ENCODE assay signal across 3 cellular contexts in the genomic region with DNA sequence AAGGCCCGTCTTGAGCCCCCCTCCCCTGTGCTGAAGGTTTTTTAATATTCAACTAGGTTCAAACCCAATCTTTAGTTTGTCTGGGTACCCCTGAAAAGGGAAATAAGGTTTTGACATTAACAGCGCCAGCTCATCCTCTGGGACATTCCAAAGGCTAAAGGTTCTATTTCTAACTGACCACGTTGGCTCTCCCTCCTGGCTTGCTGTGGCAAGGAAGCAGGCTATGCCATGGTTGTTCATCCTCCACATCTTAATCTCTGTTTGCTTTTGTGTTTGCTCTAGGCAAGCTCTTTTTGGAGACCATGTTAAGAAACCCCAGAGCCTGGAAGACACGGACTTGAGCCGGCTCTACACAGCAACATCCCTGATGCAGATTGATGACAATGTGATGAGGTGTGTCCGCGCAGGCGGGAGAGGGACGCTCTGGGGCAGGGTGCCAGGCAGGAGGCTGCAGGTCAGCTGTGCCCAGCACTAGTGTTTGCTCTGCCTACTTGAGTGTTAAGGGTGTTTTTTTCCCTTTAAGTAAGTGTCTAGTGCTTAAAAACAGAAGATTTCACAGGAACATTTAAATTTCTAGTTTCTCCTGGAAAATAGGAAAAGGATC.
TF ChIP-seq lines count a peak whose summit lies in the region.

No MANE protein-coding gene starts in this region.

TF ChIP-seq in liver, 16 proteins besides CTCF, POLR2A, EP300 and RAD21:
- TF ChIP-seq FOXA2 (IDR thresholded peaks at IDR 0.05) (no peak), HNF4A (conservative IDR thresholded peaks at IDR 0.05) (peak; percentile 52 to 59), EGR1 (IDR thresholded peaks at IDR 0.05; ENCODE audit: low read depth in 2 of 2) (no peak), SP1 (IDR thresholded peaks at IDR 0.05) (peak; percentile 12)
- TF ChIP-seq, protein P1, sequence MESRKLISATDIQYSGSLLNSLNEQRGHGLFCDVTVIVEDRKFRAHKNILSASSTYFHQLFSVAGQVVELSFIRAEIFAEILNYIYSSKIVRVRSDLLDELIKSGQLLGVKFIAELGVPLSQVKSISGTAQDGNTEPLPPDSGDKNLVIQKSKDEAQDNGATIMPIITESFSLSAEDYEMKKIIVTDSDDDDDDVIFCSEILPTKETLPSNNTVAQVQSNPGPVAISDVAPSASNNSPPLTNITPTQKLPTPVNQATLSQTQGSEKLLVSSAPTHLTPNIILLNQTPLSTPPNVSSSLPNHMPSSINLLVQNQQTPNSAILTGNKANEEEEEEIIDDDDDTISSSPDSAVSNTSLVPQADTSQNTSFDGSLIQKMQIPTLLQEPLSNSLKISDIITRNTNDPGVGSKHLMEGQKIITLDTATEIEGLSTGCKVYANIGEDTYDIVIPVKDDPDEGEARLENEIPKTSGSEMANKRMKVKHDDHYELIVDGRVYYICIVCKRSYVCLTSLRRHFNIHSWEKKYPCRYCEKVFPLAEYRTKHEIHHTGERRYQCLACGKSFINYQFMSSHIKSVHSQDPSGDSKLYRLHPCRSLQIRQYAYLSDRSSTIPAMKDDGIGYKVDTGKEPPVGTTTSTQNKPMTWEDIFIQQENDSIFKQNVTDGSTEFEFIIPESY (IDR thresholded peaks at IDR 0.05), result no peak

TF ChIP-seq in HepG2, 621 proteins besides CTCF, POLR2A, EP300 and RAD21 (continues in another document):
- TF ChIP-seq ETV5 (CRISPR knock-in tag; IDR thresholded peaks at IDR 0.05; ENCODE audit: borderline replicate concordance), result no peak
- TF ChIP-seq KDM5A (IDR thresholded peaks at IDR 0.05; ENCODE audit: borderline replicate concordance, low read length), result no peak
- no peak for TF ChIP-seq REXO4 (CRISPR knock-in tag; IDR thresholded peaks at IDR 0.05; ENCODE audit: borderline replicate concordance)
- no peak for TF ChIP-seq ARNTL (CRISPR knock-in tag; IDR thresholded peaks at IDR 0.05)
- TF ChIP-seq, protein P2, sequence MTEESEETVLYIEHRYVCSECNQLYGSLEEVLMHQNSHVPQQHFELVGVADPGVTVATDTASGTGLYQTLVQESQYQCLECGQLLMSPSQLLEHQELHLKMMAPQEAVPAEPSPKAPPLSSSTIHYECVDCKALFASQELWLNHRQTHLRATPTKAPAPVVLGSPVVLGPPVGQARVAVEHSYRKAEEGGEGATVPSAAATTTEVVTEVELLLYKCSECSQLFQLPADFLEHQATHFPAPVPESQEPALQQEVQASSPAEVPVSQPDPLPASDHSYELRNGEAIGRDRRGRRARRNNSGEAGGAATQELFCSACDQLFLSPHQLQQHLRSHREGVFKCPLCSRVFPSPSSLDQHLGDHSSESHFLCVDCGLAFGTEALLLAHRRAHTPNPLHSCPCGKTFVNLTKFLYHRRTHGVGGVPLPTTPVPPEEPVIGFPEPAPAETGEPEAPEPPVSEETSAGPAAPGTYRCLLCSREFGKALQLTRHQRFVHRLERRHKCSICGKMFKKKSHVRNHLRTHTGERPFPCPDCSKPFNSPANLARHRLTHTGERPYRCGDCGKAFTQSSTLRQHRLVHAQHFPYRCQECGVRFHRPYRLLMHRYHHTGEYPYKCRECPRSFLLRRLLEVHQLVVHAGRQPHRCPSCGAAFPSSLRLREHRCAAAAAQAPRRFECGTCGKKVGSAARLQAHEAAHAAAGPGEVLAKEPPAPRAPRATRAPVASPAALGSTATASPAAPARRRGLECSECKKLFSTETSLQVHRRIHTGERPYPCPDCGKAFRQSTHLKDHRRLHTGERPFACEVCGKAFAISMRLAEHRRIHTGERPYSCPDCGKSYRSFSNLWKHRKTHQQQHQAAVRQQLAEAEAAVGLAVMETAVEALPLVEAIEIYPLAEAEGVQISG (CRISPR knock-in tag; IDR thresholded peaks at IDR 0.05), result no peak
- no peak for TF ChIP-seq ZNF569 (CRISPR knock-in tag; IDR thresholded peaks at IDR 0.05; ENCODE audit: borderline replicate concordance)
- no peak for TF ChIP-seq U2AF1 (optimal IDR thresholded peaks at IDR 0.05; ENCODE audit: low read depth, low read length)
- TF ChIP-seq CHD2 (IDR thresholded peaks at IDR 0.05; ENCODE audit: low read depth, low read length), result no peak
- TF ChIP-seq, protein P3, sequence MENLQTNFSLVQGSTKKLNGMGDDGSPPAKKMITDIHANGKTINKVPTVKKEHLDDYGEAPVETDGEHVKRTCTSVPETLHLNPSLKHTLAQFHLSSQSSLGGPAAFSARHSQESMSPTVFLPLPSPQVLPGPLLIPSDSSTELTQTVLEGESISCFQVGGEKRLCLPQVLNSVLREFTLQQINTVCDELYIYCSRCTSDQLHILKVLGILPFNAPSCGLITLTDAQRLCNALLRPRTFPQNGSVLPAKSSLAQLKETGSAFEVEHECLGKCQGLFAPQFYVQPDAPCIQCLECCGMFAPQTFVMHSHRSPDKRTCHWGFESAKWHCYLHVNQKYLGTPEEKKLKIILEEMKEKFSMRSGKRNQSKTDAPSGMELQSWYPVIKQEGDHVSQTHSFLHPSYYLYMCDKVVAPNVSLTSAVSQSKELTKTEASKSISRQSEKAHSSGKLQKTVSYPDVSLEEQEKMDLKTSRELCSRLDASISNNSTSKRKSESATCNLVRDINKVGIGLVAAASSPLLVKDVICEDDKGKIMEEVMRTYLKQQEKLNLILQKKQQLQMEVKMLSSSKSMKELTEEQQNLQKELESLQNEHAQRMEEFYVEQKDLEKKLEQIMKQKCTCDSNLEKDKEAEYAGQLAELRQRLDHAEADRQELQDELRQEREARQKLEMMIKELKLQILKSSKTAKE (CRISPR knock-in tag; IDR thresholded peaks at IDR 0.05; ENCODE audit: borderline replicate concordance), result no peak
- TF ChIP-seq, protein P4, sequence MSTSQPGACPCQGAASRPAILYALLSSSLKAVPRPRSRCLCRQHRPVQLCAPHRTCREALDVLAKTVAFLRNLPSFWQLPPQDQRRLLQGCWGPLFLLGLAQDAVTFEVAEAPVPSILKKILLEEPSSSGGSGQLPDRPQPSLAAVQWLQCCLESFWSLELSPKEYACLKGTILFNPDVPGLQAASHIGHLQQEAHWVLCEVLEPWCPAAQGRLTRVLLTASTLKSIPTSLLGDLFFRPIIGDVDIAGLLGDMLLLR (CRISPR knock-in tag; IDR thresholded peaks at IDR 0.05), result no peak
- no peak for TF ChIP-seq ZNF558 (CRISPR knock-in tag; IDR thresholded peaks at IDR 0.05; ENCODE audit: borderline replicate concordance)
- TF ChIP-seq ZNF564 (CRISPR knock-in tag; IDR thresholded peaks at IDR 0.05), result no peak
- TF ChIP-seq ZNF761 (CRISPR knock-in tag; conservative IDR thresholded peaks at IDR 0.05), result no peak

TF ChIP-seq in WTC11, 78 proteins besides CTCF, POLR2A, EP300 and RAD21:
- no peak for TF ChIP-seq HMGA2 (CRISPR knock-in tag; IDR thresholded peaks at IDR 0.05)
- TF ChIP-seq, protein P5, sequence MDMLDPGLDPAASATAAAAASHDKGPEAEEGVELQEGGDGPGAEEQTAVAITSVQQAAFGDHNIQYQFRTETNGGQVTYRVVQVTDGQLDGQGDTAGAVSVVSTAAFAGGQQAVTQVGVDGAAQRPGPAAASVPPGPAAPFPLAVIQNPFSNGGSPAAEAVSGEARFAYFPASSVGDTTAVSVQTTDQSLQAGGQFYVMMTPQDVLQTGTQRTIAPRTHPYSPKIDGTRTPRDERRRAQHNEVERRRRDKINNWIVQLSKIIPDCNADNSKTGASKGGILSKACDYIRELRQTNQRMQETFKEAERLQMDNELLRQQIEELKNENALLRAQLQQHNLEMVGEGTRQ (CRISPR knock-in tag; IDR thresholded peaks at IDR 0.05), result no peak
- TF ChIP-seq, protein P6, sequence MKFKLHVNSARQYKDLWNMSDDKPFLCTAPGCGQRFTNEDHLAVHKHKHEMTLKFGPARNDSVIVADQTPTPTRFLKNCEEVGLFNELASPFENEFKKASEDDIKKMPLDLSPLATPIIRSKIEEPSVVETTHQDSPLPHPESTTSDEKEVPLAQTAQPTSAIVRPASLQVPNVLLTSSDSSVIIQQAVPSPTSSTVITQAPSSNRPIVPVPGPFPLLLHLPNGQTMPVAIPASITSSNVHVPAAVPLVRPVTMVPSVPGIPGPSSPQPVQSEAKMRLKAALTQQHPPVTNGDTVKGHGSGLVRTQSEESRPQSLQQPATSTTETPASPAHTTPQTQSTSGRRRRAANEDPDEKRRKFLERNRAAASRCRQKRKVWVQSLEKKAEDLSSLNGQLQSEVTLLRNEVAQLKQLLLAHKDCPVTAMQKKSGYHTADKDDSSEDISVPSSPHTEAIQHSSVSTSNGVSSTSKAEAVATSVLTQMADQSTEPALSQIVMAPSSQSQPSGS (CRISPR knock-in tag; IDR thresholded peaks at IDR 0.05; ENCODE audit: borderline replicate concordance, low read depth), result no peak
- TF ChIP-seq, protein P7, sequence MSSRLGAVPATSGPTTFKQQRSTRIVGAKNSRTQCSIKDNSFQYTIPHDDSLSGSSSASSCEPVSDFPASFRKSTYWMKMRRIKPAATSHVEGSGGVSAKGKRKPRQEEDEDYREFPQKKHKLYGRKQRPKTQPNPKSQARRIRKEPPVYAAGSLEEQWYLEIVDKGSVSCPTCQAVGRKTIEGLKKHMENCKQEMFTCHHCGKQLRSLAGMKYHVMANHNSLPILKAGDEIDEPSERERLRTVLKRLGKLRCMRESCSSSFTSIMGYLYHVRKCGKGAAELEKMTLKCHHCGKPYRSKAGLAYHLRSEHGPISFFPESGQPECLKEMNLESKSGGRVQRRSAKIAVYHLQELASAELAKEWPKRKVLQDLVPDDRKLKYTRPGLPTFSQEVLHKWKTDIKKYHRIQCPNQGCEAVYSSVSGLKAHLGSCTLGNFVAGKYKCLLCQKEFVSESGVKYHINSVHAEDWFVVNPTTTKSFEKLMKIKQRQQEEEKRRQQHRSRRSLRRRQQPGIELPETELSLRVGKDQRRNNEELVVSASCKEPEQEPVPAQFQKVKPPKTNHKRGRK (CRISPR knock-in tag; IDR thresholded peaks at IDR 0.05; ENCODE audit: borderline replicate concordance), result no peak
- no peak for TF ChIP-seq NR2C2 (CRISPR knock-in tag; IDR thresholded peaks at IDR 0.05)
- TF ChIP-seq ATF1 (CRISPR knock-in tag; IDR thresholded peaks at IDR 0.05), result no peak
- TF ChIP-seq ZNF219 (CRISPR knock-in tag; IDR thresholded peaks at IDR 0.05; ENCODE audit: borderline replicate concordance), result no peak
- TF ChIP-seq, protein P8, sequence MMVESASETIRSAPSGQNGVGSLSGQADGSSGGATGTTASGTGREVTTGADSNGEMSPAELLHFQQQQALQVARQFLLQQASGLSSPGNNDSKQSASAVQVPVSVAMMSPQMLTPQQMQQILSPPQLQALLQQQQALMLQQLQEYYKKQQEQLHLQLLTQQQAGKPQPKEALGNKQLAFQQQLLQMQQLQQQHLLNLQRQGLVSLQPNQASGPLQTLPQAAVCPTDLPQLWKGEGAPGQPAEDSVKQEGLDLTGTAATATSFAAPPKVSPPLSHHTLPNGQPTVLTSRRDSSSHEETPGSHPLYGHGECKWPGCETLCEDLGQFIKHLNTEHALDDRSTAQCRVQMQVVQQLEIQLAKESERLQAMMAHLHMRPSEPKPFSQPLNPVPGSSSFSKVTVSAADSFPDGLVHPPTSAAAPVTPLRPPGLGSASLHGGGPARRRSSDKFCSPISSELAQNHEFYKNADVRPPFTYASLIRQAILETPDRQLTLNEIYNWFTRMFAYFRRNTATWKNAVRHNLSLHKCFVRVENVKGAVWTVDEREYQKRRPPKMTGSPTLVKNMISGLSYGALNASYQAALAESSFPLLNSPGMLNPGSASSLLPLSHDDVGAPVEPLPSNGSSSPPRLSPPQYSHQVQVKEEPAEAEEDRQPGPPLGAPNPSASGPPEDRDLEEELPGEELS (CRISPR knock-in tag; IDR thresholded peaks at IDR 0.05), result no peak
TF ChIP-seq in WTC11: peak in this region for 0.
